In the genomic region with DNA sequence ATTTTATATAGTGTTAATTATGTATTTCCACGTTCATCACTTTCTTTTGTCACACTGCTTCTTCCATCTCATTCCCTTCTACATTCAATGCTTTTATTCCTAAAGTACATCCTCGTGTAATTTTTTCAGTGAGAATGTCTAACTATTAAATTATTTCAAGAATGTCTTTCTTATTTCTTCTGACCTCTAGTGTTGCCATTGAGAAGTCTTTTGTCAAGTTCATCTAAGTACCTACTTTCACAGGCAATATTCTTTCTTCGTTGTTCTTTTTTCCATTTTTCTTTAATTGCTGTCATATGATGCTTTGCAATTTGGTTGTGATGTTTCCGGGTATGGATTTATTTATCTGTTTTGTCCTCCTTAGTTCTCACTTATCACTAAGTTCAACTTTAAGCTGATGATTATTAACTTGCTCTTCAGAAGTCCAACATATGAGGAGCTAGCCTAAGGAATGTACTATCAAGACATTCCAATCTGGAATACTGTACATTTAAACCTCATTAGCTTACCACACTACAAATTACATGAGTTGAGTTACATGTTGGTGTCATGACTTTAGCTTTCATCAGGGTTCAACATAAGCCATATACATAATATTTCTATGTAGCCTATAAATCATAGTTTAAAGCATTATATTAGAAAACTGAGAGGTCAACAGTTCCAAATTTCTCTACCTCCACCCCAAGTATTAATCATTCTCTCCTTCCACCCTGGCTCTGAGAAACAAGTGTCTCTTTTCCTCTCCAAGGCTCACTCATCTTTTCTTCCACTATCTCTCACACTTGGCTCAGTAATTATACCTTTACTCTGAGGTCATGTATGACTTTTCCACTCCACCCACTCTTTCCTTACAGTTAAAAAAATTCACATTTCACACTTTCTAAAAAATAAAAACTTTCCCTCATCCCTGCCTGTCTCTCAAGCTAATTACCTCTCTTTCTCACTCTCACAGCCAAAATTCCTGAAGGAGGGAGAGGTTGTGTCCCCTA, we compare ENCODE assay signal across 24 cellular contexts.
DNase-seq lines count a peak whose midpoint lies in the region; ATAC-seq and TF ChIP-seq lines count a peak whose summit lies in the region.
"Had no signal": no experiment of that assay in that cellular context is flagged by ENCODE, and none has a peak within 500 bp of the region (broad histone marks: within the 10 kb centered on the region; RNA-seq: fewer than 3 reads in every experiment).

No MANE protein-coding gene starts in this region.

- no peak overlapping the region for H3K9ac ChIP-seq in adipocyte (ENCODE audit: low read length)
- H3K9ac ChIP-seq: BLaER1 treated with 17β-estradiol and CSF1 and Interleukin-3, amounts not matched to agents 10 nM and 100 nM had no signal

- ATAC-seq in stimulated activated naive CD8-positive, alpha-beta T cell treated with anti-CD3 and anti-CD28 coated beads, Interleukin-15, Interleukin-2, amounts not matched to agents 100 U/mL and 50 U/mL, for 24 hours, result peak; percentile 59
- ATAC-seq in stimulated activated naive CD8-positive, alpha-beta T cell treated with anti-CD3 and anti-CD28 coated beads, Interleukin-15, amount 100 ng/mL, for 72 hours, result no peak
- no peak for ATAC-seq in HG02840 (IDR thresholded peaks at IDR 0.05; ENCODE audit: low FRiP score, unreplicated experiment)
- ATAC-seq: activated T-helper 17 cell treated with anti-CD3 and anti-CD28 coated beads, Interleukin-2, amount 50 U/mL, for 72 hours; body of pancreas; GM12878; psoas muscle had no signal

- no peak overlapping the region for H3K27ac Mint-ChIP-seq in stimulated activated naive CD8-positive, alpha-beta T cell treated with anti-CD3 and anti-CD28 coated beads, Interleukin-15, amount 100 ng/mL, for 72 hours
- H3K27ac Mint-ChIP-seq: activated naive CD4-positive, alpha-beta T cell treated with anti-CD3 and anti-CD28 coated beads, Interleukin-2, amount 50 U/mL, for 24 hours; activated T-helper 17 cell treated with anti-CD3 and anti-CD28 coated beads, Interleukin-2, amount 50 U/mL, for 72 hours; T-helper 2 cell treated with Interferon-gamma antibody and Interleukin-4, amounts not matched to agents 5 μg/mL and 100 μg/mL, for 36 hours had no signal

- peaks cover 24% of the 10 kb centered on the region for H3K27me3 Mint-ChIP-seq in stimulated activated naive CD8-positive, alpha-beta T cell treated with anti-CD3 and anti-CD28 coated beads, Interleukin-15, amount 100 ng/mL, for 72 hours

- H3K36me3 ChIP-seq in adipocyte (ENCODE audit: control insufficient read depth, insufficient read depth, low read length, severe bottlenecking), result no peaks in the 10 kb centered on the region
- H3K36me3 ChIP-seq: BLaER1 treated with 17β-estradiol and CSF1 and Interleukin-3, amounts not matched to agents 10 nM and 100 nM; esophagus squamous epithelium; upper lobe of left lung had no signal

- H3K9me3 Mint-ChIP-seq in stimulated activated naive CD8-positive, alpha-beta T cell treated with anti-CD3 and anti-CD28 coated beads, Interleukin-15, amount 100 ng/mL, for 72 hours, result no peaks in the 10 kb centered on the region
- H3K9me3 Mint-ChIP-seq: activated naive CD4-positive, alpha-beta T cell treated with anti-CD3 and anti-CD28 coated beads, Interleukin-2, amount 50 U/mL, for 24 hours; activated T-helper 17 cell treated with anti-CD3 and anti-CD28 coated beads, Interleukin-2, amount 50 U/mL, for 72 hours; T-helper 2 cell treated with Interferon-gamma antibody and Interleukin-4, amounts not matched to agents 5 μg/mL and 100 μg/mL, for 36 hours had no signal

- peak; percentile 16 for TF ChIP-seq CTCF in fibroblast of the aortic adventitia (IDR thresholded peaks at IDR 0.05; ENCODE audit: insufficient read depth, low read length)

- H3K4me3 ChIP-seq in adipocyte (ENCODE audit: low read length) (no peak overlapping the region), fibroblast of the aortic adventitia (ENCODE audit: low read depth, low read length) (no peak overlapping the region)
- H3K4me3 ChIP-seq: BLaER1 treated with 17β-estradiol and CSF1 and Interleukin-3, amounts not matched to agents 10 nM and 100 nM; body of pancreas; esophagus squamous epithelium; GM12878; psoas muscle; upper lobe of left lung had no signal

- H3K4me1 Mint-ChIP-seq in stimulated activated naive CD8-positive, alpha-beta T cell treated with anti-CD3 and anti-CD28 coated beads, Interleukin-15, amount 100 ng/mL, for 72 hours, result peaks cover 16% of the 10 kb centered on the region
- H3K4me1 Mint-ChIP-seq: activated naive CD4-positive, alpha-beta T cell treated with anti-CD3 and anti-CD28 coated beads, Interleukin-2, amount 50 U/mL, for 24 hours; activated T-helper 17 cell treated with anti-CD3 and anti-CD28 coated beads, Interleukin-2, amount 50 U/mL, for 72 hours had no signal

- H3K27me3 ChIP-seq in adipocyte (replicated peaks; ENCODE audit: control insufficient read depth, insufficient read depth, low read length), result no peaks in the 10 kb centered on the region
- H3K27me3 ChIP-seq: BLaER1 treated with 17β-estradiol and CSF1 and Interleukin-3, amounts not matched to agents 10 nM and 100 nM; body of pancreas; esophagus squamous epithelium; upper lobe of left lung had no signal

- no peak overlapping the region for H3K4me3 Mint-ChIP-seq in stimulated activated naive CD8-positive, alpha-beta T cell treated with anti-CD3 and anti-CD28 coated beads, Interleukin-15, amount 100 ng/mL, for 72 hours
- H3K4me3 Mint-ChIP-seq: activated naive CD4-positive, alpha-beta T cell treated with anti-CD3 and anti-CD28 coated beads, Interleukin-2, amount 50 U/mL, for 24 hours; activated T-helper 17 cell treated with anti-CD3 and anti-CD28 coated beads, Interleukin-2, amount 50 U/mL, for 72 hours; T-helper 2 cell treated with Interferon-gamma antibody and Interleukin-4, amounts not matched to agents 5 μg/mL and 100 μg/mL, for 36 hours had no signal

- no peaks in the 10 kb centered on the region for H3K4me1 ChIP-seq in adipocyte (ENCODE audit: control insufficient read depth, insufficient read depth, low read length)
- H3K4me1 ChIP-seq: BLaER1 treated with 17β-estradiol and CSF1 and Interleukin-3, amounts not matched to agents 10 nM and 100 nM; body of pancreas; Caco-2; esophagus squamous epithelium; psoas muscle; upper lobe of left lung had no signal

- no peaks in the 10 kb centered on the region for H3K9me3 ChIP-seq in adipocyte (ENCODE audit: control insufficient read depth, low read length)
- H3K9me3 ChIP-seq: BLaER1 treated with 17β-estradiol and CSF1 and Interleukin-3, amounts not matched to agents 10 nM and 100 nM; body of pancreas; Caco-2; esophagus squamous epithelium; psoas muscle; upper lobe of left lung had no signal

- DNase-seq in stimulated activated naive CD8-positive, alpha-beta T cell treated with anti-CD3 and anti-CD28 coated beads, Interleukin-15, Interleukin-2, amounts not matched to agents 100 U/mL and 50 U/mL, for 24 hours, result no peak
- no peak for DNase-seq in stimulated activated naive CD8-positive, alpha-beta T cell treated with anti-CD3 and anti-CD28 coated beads, Interleukin-15, amount 100 ng/mL, for 72 hours
- DNase-seq in adipocyte (ENCODE audit: low read depth) (peak; percentile 38), fibroblast of the aortic adventitia (ENCODE audit: low read depth) (peak; percentile 49), NCI-H82 treated with DMSO at 0.1 percent for 48 hours (lab: John Stamatoyannopoulos, UW; ENCODE audit: unreplicated experiment) (no peak), UCSD-AML1 (lab: John Stamatoyannopoulos, UW; ENCODE audit: unreplicated experiment) (no peak)
- DNase-seq in stimulated activated CD4-positive, alpha-beta T cell treated with anti-CD3 and anti-CD28 coated beads, Interleukin-4, amount 100 ng/mL, for 4 hours, result no peak
- DNase-seq: activated CD8-positive, alpha-beta memory T cell treated with anti-CD3 and anti-CD28 coated beads, Interleukin-2, amount 50 U/mL, for 48 hours; body of pancreas; Caco-2; DMS79 treated with DMSO at 0.1 percent for 48 hours; esophagus squamous epithelium; NCI-H1092; NCI-H187 treated with DMSO at 0.1 percent for 48 hours; NCI-H526; psoas muscle; RPMI8226; upper lobe of left lung had no signal

Comparison
In these comparisons a context has a peak if more than half of its experiments do, and no peak if none do; other contexts are left out.
1. DNase-seq: peak in adipocyte (single experiment) and fibroblast of the aortic adventitia (single experiment); none in stimulated activated naive CD8-positive, alpha-beta T cell treated with anti-CD3 and anti-CD28 coated beads, Interleukin-15, Interleukin-2, amounts not matched to agents 100 U/mL and 50 U/mL, for 24 hours (single experiment), stimulated activated naive CD8-positive, alpha-beta T cell treated with anti-CD3 and anti-CD28 coated beads, Interleukin-15, amount 100 ng/mL, for 72 hours (0 of 2), stimulated activated CD4-positive, alpha-beta T cell treated with anti-CD3 and anti-CD28 coated beads, Interleukin-4, amount 100 ng/mL, for 4 hours (0 of 2), NCI-H82 treated with DMSO at 0.1 percent for 48 hours (single experiment) and UCSD-AML1 (single experiment).